ENCODE assay signal across 10 cellular contexts in the genomic region with DNA sequence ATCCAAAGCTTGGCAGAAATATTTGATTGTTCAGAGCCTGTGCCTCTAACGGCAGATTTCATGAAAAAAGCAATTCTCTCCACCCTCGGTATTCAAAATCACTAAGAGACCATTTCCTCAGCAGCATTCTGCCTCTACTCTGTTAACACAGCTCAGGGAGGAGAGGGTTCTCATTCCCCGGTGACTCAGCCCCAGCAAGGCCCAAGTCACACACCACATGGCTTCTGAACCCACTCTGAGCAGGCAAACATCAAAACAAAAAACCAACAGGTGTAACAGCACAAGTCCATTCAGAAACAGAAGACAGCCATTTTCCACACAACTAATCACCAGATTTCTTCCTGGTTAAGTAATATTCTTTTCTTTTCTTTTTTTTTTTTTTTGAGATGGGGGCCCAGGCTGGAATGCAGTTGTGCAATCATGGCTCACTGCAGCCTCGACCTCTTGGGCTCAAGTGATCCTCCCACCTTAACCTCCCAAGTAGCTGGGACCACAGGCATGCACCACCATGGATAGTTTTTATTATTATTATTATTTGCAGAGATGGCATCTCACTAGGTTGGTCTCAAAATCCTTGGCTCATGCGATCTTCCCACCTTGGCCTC. TPM values are rescaled to one million over a fixed set of nuclear protein-coding genes. Genes with fewer than 3 reads are reported as not detected.
A peak's percentile ranks its signal among the peaks of the same experiment; 100 is the strongest.
DNase-seq lines count a peak whose midpoint lies in the region; FAIRE-seq lines count a peak whose summit lies in the region.
"Had no signal": no experiment of that assay in that cellular context is flagged by ENCODE, and none has a peak within 500 bp of the region (broad histone marks: within the 10 kb centered on the region; RNA-seq: fewer than 3 reads in every experiment).

No MANE protein-coding gene starts in this region.

- H3K36me3 ChIP-seq in H7 (replicated peaks; ENCODE audit: control insufficient read depth, insufficient read depth, low read length), result no peaks in the 10 kb centered on the region
- H3K36me3 ChIP-seq: heart right ventricle had no signal

- H3K4me3 ChIP-seq in H7 (ENCODE audit: insufficient read depth, low read depth, low read length), result no peak overlapping the region
- H3K4me3 ChIP-seq: heart right ventricle had no signal

- no peak for FAIRE-seq in RCC 7860 (lab: Jason Lieb, UNC)

- DNase-seq in AG08396 (ENCODE audit: low spot score) (peak; percentile 54), H7 (peak; percentile 39), iris pigment epithelial cell (ENCODE audit: low read depth) (peak; percentile 58), mesenteric fat pad (ENCODE audit: low spot score) (no peak), NCI-H2196 treated with DMSO at 0.1 percent for 48 hours (lab: John Stamatoyannopoulos, UW; ENCODE audit: unreplicated experiment) (no peak), RCC 7860 (ENCODE audit: low spot score) (no peak), NCI-H748 treated with DMSO at 0.1 percent for 48 hours (lab: John Stamatoyannopoulos, UW) (no peak)
- peak; percentile 55 for DNase-seq in activated CD8-positive, alpha-beta memory T cell treated with anti-CD3 and anti-CD28 coated beads, Interleukin-2, amount 50 U/mL, for 4 hours
- DNase-seq: heart right ventricle, trophoblast cell had no signal

- H3K27me3 ChIP-seq in H7 (ENCODE audit: control insufficient read depth, insufficient read depth, low read length), result no peaks in the 10 kb centered on the region
- H3K27me3 ChIP-seq: heart right ventricle had no signal

RNA-seq across cellular contexts. Expression of a gene that starts 55.4 kb away (rescaled TPM):
- total RNA-seq in H7 (2014; rRNA removed; shearing (Covaris generic)), result 3.4 and 4.4 TPM in 2 replicates
- 25.9 TPM for total RNA-seq in mesenteric fat pad

Comparison
In these comparisons a context has a peak if more than half of its experiments do, and no peak if none do; other contexts are left out.
1. DNase-seq: peak in AG08396 (single experiment), H7 (single experiment), activated CD8-positive, alpha-beta memory T cell treated with anti-CD3 and anti-CD28 coated beads, Interleukin-2, amount 50 U/mL, for 4 hours (single experiment) and iris pigment epithelial cell (single experiment); none in mesenteric fat pad (single experiment), NCI-H2196 treated with DMSO at 0.1 percent for 48 hours (single experiment), RCC 7860 (single experiment) and NCI-H748 treated with DMSO at 0.1 percent for 48 hours (single experiment).